9 cellular contexts compared by ENCODE assay signal in the genomic region with DNA sequence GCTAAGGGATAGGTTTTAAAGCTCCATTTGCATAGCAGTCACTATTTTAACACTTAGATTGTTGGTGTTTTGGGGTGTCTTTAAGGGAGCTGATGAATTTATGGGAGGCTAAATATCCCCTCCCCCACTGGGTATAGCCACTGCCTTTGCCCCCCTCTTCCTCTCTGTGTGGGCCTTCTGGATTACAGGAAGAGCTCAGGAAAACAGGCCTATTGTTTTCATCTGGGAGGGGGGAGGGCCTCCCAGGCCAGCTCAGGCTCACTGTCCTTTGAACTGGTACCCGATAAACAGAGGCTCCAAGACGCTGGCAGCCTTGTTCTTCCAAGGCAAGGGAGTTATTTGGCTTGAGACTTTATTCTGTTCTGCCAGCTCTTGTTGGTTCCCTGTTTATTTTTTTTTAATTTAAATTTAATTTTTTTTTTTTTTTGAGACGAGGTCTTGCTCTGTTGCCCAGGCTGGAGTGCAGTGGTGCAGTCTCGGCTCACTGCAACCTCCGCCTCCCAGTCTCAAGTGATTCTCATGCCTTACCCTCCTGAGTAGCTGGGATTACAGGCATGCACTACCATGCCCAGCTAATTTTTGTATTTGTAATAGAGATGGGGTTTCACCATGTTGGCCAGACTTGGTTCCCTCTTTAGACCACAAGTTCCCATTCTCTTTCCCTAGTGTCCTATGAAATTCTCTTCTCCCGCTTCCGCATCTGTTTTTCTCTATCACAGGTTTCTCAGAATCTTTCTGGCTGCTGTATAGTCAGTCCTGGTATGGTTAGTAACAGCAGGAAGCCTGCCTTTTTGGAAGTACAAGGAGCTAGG. TPM values are rescaled to one million over a fixed set of nuclear protein-coding genes. Genes with fewer than 3 reads are reported as not detected.
A peak's percentile ranks its signal among the peaks of the same experiment; 100 is the strongest.
DNase-seq lines count a peak whose midpoint lies in the region; ATAC-seq and TF ChIP-seq lines count a peak whose summit lies in the region.
"Had no signal": no experiment of that assay in that cellular context is flagged by ENCODE, and none has a peak within 500 bp of the region (broad histone marks: within the 10 kb centered on the region; RNA-seq: fewer than 3 reads in every experiment).

No MANE protein-coding gene starts in this region.

- no peaks in the 10 kb centered on the region for H3K27me3 ChIP-seq in gastroesophageal sphincter
- H3K27me3 ChIP-seq in muscle layer of duodenum (ENCODE audit: low read depth, low read length): no peaks in the 10 kb centered on the region
- no peaks in the 10 kb centered on the region for H3K27me3 ChIP-seq in aorta (ENCODE audit: control insufficient read depth in 1 of 2, insufficient read depth in 2 of 2, low read length in 1 of 2)
- H3K27me3 ChIP-seq: tibial artery had no signal

- H3K36me3 ChIP-seq in gastroesophageal sphincter: peaks cover 0 to 18% of the 10 kb centered on the region in 2 donors
- H3K36me3 ChIP-seq in muscle layer of duodenum (ENCODE audit: control insufficient read depth in 1 of 2, insufficient read depth in 2 of 2, low read length in 2 of 2): peaks cover 0 to 5% of the 10 kb centered on the region in 2 donors
- no peaks in the 10 kb centered on the region for H3K36me3 ChIP-seq in aorta (ENCODE audit: control insufficient read depth in 1 of 2, insufficient read depth in 2 of 2, low read length in 1 of 2)

- no peak for TF ChIP-seq EP300 in gastroesophageal sphincter (IDR thresholded peaks at IDR 0.05)

- intact Hi-C loops in Right ventricle myocardium inferior (cut with DNase I): no loop called here
- intact Hi-C loops in cardiac septum (cut with DNase I): loop anchor here (2.0 kb wide), 1 partner anchor 67 kb away; no protein-coding TSS in a partner anchor
- intact Hi-C loops in aorta (cut with DNase I): no loop called here

- ATAC-seq in Right ventricle myocardium inferior: peak; percentile 32
- peak; percentile 53 for ATAC-seq in gastroesophageal sphincter
- ATAC-seq in aorta (ENCODE audit: low FRiP score): peak; percentile 55
- no peak for ATAC-seq in GM18873 (IDR thresholded peaks at IDR 0.05; ENCODE audit: low FRiP score, unreplicated experiment)
- ATAC-seq in GM19023 (IDR thresholded peaks at IDR 0.05; ENCODE audit: unreplicated experiment): no peak

- TF ChIP-seq POLR2A in gastroesophageal sphincter (IDR thresholded peaks at IDR 0.05): no peak

- H3K4me1 ChIP-seq in gastroesophageal sphincter: peaks cover 0 to 38% (median 9%) of the 10 kb centered on the region in 3 donors
- H3K4me1 ChIP-seq in muscle layer of duodenum (ENCODE audit: control insufficient read depth in 1 of 2, insufficient read depth in 2 of 2, low read length in 2 of 2): peaks cover 7 to 22% of the 10 kb centered on the region in 2 donors
- H3K4me1 ChIP-seq in aorta (ENCODE audit: control insufficient read depth in 1 of 2, insufficient read depth in 2 of 2, low read length in 2 of 2): no peaks in the 10 kb centered on the region

- H3K4me3 ChIP-seq in gastroesophageal sphincter (no peak overlapping the region), muscle layer of duodenum (ENCODE audit: low read depth in 1 of 2, low read length in 2 of 2) (peak overlapping the region in 1 of 2 donors; percentile 2), aorta (ENCODE audit: low read length in 2 of 2) (no peak overlapping the region)
- H3K4me3 ChIP-seq: tibial artery had no signal

- DNase-seq in Right ventricle myocardium inferior (ENCODE audit: missing footprints): no peak
- no peak for DNase-seq in cardiac septum (ENCODE audit: low spot score)
- no peak for DNase-seq in aorta
- no peak for DNase-seq in GM10248 (ENCODE audit: extremely low spot score)

- no peak for TF ChIP-seq CTCF in gastroesophageal sphincter (IDR thresholded peaks at IDR 0.05)
- no peak for TF ChIP-seq CTCF in GM10248 (IDR thresholded peaks at IDR 0.05; ENCODE audit: control extremely low read depth, extremely low read depth, low read depth, missing control alignments)

- H3K9me3 ChIP-seq in gastroesophageal sphincter (no peaks in the 10 kb centered on the region), muscle layer of duodenum (ENCODE audit: control insufficient read depth in 1 of 2, low read length in 2 of 2) (no peaks in the 10 kb centered on the region), aorta (ENCODE audit: control insufficient read depth, low read length) (no peaks in the 10 kb centered on the region)
- H3K9me3 ChIP-seq: tibial artery had no signal

- WGBS in gastroesophageal sphincter (ENCODE audit: low coverage in 1 of 2), 2 donors: 61 to 66% methylated on average over 4 to 7 of the region's 7 CpGs
- 40 to 41% methylated on average over 7 of the region's 7 CpGs for WGBS in aorta, 2 donors

- CTCF ChIA-PET in GM10248 (lab: Yijun Ruan, JAX): interaction anchor here (0.7 to 2.0 kb wide), 8 partner anchors 9 to 682 kb away, joined by 3 to 5 read pairs (median 4); a partner anchor contains a TSS

- H3K27ac ChIP-seq in gastroesophageal sphincter (peak overlapping the region in 3 of 4 donors; percentile 49 to 67 (median 64)), muscle layer of duodenum (ENCODE audit: low read length) (peak overlapping the region; percentile 4), aorta (ENCODE audit: low read depth in 1 of 2, low read length in 2 of 2) (no peak overlapping the region)
- H3K27ac ChIP-seq: tibial artery had no signal

- POLR2A ChIA-PET in GM10248 (lab: Yijun Ruan, JAX): interaction anchor here (1.0 kb wide), 1 partner anchor 11 kb away, joined by 5 read pairs; no protein-coding TSS in a partner anchor

RNA-seq across cellular contexts. Expression of a gene that starts 25.1 kb away (rescaled TPM):
- total RNA-seq in Right ventricle myocardium inferior: 50.7 TPM
- total RNA-seq in cardiac septum: 44.0 TPM
- 10 to 100 TPM; 29.3 to 48.6 (median 46.4) TPM for total RNA-seq in gastroesophageal sphincter
- 10 to 100 TPM; 64.2 to 97.5 TPM for total RNA-seq in aorta
- 10 to 100 TPM; 22.2 to 40.0 TPM for polyA plus RNA-seq in aorta

RNA-seq across cellular contexts. Expression of a gene that starts 41.1 kb away (rescaled TPM):
- 0.78 TPM for total RNA-seq in Right ventricle myocardium inferior
- total RNA-seq in cardiac septum: 0.46 TPM
- under 1 TPM; 0.30 to 0.81 (median 0.68) TPM for total RNA-seq in gastroesophageal sphincter
- total RNA-seq in aorta: 1 to 10 TPM; 2.5 to 2.9 TPM
- 1 to 10 TPM in 1 of 2 donors, under 1 TPM in 1; 0.49 to 1.1 TPM for polyA plus RNA-seq in aorta

RNA-seq across cellular contexts. Expression of a gene that starts 44.6 kb away (rescaled TPM):
- total RNA-seq in Right ventricle myocardium inferior: 0.41 TPM
- 5.5 TPM for total RNA-seq in cardiac septum
- total RNA-seq in gastroesophageal sphincter: under 1 TPM in 2 of 4 donors, not detected in 2; 0.23 to 0.67 TPM
- 1 to 10 TPM in 1 of 2 donors, under 1 TPM in 1; 0.84 to 1.6 TPM for total RNA-seq in aorta
- under 1 TPM in 1 of 2 donors, not detected in 1; 0.61 TPM for polyA plus RNA-seq in aorta

RNA-seq across cellular contexts. Expression of a gene that starts 51.3 kb away (rescaled TPM):
- 12.6 TPM for total RNA-seq in Right ventricle myocardium inferior
- 9.5 TPM for total RNA-seq in cardiac septum
- 10 to 100 TPM; 10.2 to 21.3 (median 15.7) TPM for total RNA-seq in gastroesophageal sphincter
- 10 to 100 TPM; 25.3 to 65.0 TPM for total RNA-seq in aorta
- polyA plus RNA-seq in aorta: 10 to 100 TPM in 1 of 2 donors, 1 to 10 TPM in 1; 8.8 to 32.9 TPM

Comparison
In these comparisons a context has a peak if more than half of its experiments do, and no peak if none do; other contexts are left out.
1. ATAC-seq: peak in Right ventricle myocardium inferior (single experiment), gastroesophageal sphincter (single experiment) and aorta (single experiment); none in GM18873 (single experiment) and GM19023 (single experiment).
2. H3K27ac ChIP-seq: peak in gastroesophageal sphincter (3 of 4) and muscle layer of duodenum (single experiment); none in aorta (0 of 2).